ENCODE assay signal across 8 cellular contexts in genomic region chr5:141651728-141652105, GRCh38. TPM values are rescaled to one million over a fixed set of nuclear protein-coding genes. Genes with fewer than 3 reads are reported as not detected.
DNase-seq lines count a peak whose midpoint lies in the region; ATAC-seq and TF ChIP-seq lines count a peak whose summit lies in the region.

No MANE protein-coding gene starts in this region.

- H3F3A ChIP-seq in PC-9 (ENCODE audit: insufficient read depth, low read depth): peaks cover 18% of the 10 kb centered on the region
- H3F3A ChIP-seq in neural progenitor cell (ENCODE audit: low read depth): peaks cover 11% of the 10 kb centered on the region

- H3K27ac ChIP-seq in CD4-positive, alpha-beta T cell (ENCODE audit: low read depth, low read length): peak overlapping the region; percentile 26
- no peak overlapping the region for H3K27ac ChIP-seq in PC-9
- no peak overlapping the region for H3K27ac ChIP-seq in neural progenitor cell

- BruUV-seq in PC-9 (replicated peaks; lab: Mats Ljungman, UMichigan): TSS peak; percentile 90

- H3K9me3 Mint-ChIP-seq in CD4-positive, alpha-beta T cell: no peaks in the 10 kb centered on the region
- no peaks in the 10 kb centered on the region for H3K9me3 Mint-ChIP-seq in neural progenitor cell

- H3K4me2 ChIP-seq in PC-9 (peak overlapping the region; percentile 77), neural progenitor cell (peak overlapping the region; percentile 94)

- no peaks in the 10 kb centered on the region for H4K20me1 ChIP-seq in PC-9 (ENCODE audit: insufficient read depth)
- H4K20me1 ChIP-seq in neural progenitor cell (ENCODE audit: low read depth): no peaks in the 10 kb centered on the region

- H3K4me3 Mint-ChIP-seq in CD4-positive, alpha-beta T cell: peak overlapping the region; percentile 86
- H3K4me3 Mint-ChIP-seq in neural progenitor cell: peak overlapping the region; percentile 95

- peak overlapping the region; percentile 95 for H2AFZ ChIP-seq in PC-9
- H2AFZ ChIP-seq in neural progenitor cell (replicated peaks): peak overlapping the region; percentile 93

- H3K9ac ChIP-seq in neural progenitor cell: no peak overlapping the region

- H3K4me1 ChIP-seq in PC-9 (replicated peaks; ENCODE audit: insufficient read depth): peaks cover 12% of the 10 kb centered on the region
- H3K4me1 ChIP-seq in neural progenitor cell: no peaks in the 10 kb centered on the region

- peaks cover 23% of the 10 kb centered on the region for H3K36me3 Mint-ChIP-seq in CD4-positive, alpha-beta T cell (ENCODE audit: low read depth)
- H3K36me3 Mint-ChIP-seq in neural progenitor cell: peaks cover 2% of the 10 kb centered on the region

- H3K36me3 ChIP-seq in PC-9 (ENCODE audit: low read depth) (no peaks in the 10 kb centered on the region; the same call in 1 of the 2 replicates), neural progenitor cell (no peaks in the 10 kb centered on the region)

- no peaks in the 10 kb centered on the region for H3K9me3 ChIP-seq in CD4-positive, alpha-beta T cell (ENCODE audit: control insufficient read depth, low read length)
- H3K9me3 ChIP-seq in PC-9 (ENCODE audit: insufficient read depth, low read depth): no peaks in the 10 kb centered on the region
- H3K9me3 ChIP-seq in neural progenitor cell (ENCODE audit: low read depth): no peaks in the 10 kb centered on the region

- no peak for ATAC-seq in CD4-positive, alpha-beta T cell (ENCODE audit: poor library complexity)

- POLR2A ChIA-PET in CD4-positive, alpha-beta T cell (lab: Charles Lee): interaction anchor here (1.1 to 2.4 kb wide), 14 partner anchors 9 to 317 kb away, joined by 3 to 73 read pairs (median 9); partner anchors contain the start of genes ARAP3, DELE1, DIAPH1 and HDAC3
- POLR2A ChIA-PET in PC-9 (lab: Charles Lee; ENCODE audit: unreplicated experiment): interaction anchor here (0.6 to 0.7 kb wide), 2 partner anchors 16 to 514 kb away, joined by 3 to 6 read pairs; no protein-coding TSS in a partner anchor

- H3K27me3 Mint-ChIP-seq in CD4-positive, alpha-beta T cell: peaks cover 6% of the 10 kb centered on the region
- H3K27me3 Mint-ChIP-seq in neural progenitor cell (ENCODE audit: insufficient read depth, low read depth): peaks cover 3% of the 10 kb centered on the region

- no peaks in the 10 kb centered on the region for H3K79me2 ChIP-seq in PC-9 (ENCODE audit: low read depth)
- H3K79me2 ChIP-seq in neural progenitor cell (ENCODE audit: low read depth): no peaks in the 10 kb centered on the region

- CTCF ChIA-PET in CD4-positive, alpha-beta T cell (lab: Charles Lee): interaction anchor here (0.9 to 1.8 kb wide), 5 partner anchors 9 to 88 kb away, joined by 3 to 6 read pairs (median 4); partner anchors contain the start of gene DIAPH1
- CTCF ChIA-PET in PC-9 (lab: Charles Lee): no interaction called here

- no peaks in the 10 kb centered on the region for H3K9me2 ChIP-seq in PC-9 (ENCODE audit: insufficient read depth)

- H3K4me3 ChIP-seq in PC-9: peak overlapping the region; percentile 69
- peak overlapping the region; percentile 89 for H3K4me3 ChIP-seq in epithelial cell of proximal tubule (ENCODE audit: low read depth, low read length)
- peak overlapping the region; percentile 69 for H3K4me3 ChIP-seq in neural progenitor cell

- TF ChIP-seq CTCF in CD4-positive, alpha-beta T cell (IDR thresholded peaks at IDR 0.05): no peak
- no peak for TF ChIP-seq CTCF in PC-9 (conservative IDR thresholded peaks at IDR 0.05)
- no peak for TF ChIP-seq CTCF in epithelial cell of proximal tubule (conservative IDR thresholded peaks at IDR 0.05; ENCODE audit: low read depth, low read length)
- no peak for TF ChIP-seq CTCF in neural progenitor cell (IDR thresholded peaks at IDR 0.05)

- intact Hi-C loops in CD4-positive, alpha-beta T cell (cut with DNase I, micrococcal nuclease): no loop called here
- intact Hi-C loops in PC-9 (cut with micrococcal nuclease; ENCODE audit: unreplicated experiment): loop anchor here (1.0 kb wide), 1 partner anchor 13 kb away; no protein-coding TSS in a partner anchor

- peaks cover 38% of the 10 kb centered on the region for H3K4me1 Mint-ChIP-seq in CD4-positive, alpha-beta T cell (ENCODE audit: low read depth)
- H3K4me1 Mint-ChIP-seq in neural progenitor cell: peaks cover 10% of the 10 kb centered on the region

- DNase-seq in CD4-positive, alpha-beta T cell: no peak
- no peak for DNase-seq in PC-9
- DNase-seq in epithelial cell of proximal tubule (ENCODE audit: low read depth): no peak
- DNase-seq in neural progenitor cell (ENCODE audit: low spot score): no peak
- DNase-seq in LoVo (ENCODE audit: low spot score): no peak
- DNase-seq in D341Med (ENCODE audit: low spot score): no peak
- DNase-seq in stimulated activated CD4-positive, alpha-beta T cell treated with anti-CD3 and anti-CD28 coated beads, Interleukin-4, amount 100 ng/mL, for 1 hour: no peak
- no peak for DNase-seq in effector CD8-positive, alpha-beta T cell (lab: John Stamatoyannopoulos, UW)

- H3K27ac Mint-ChIP-seq in CD4-positive, alpha-beta T cell: peak overlapping the region; percentile 54
- no peak overlapping the region for H3K27ac Mint-ChIP-seq in neural progenitor cell

- H3K27me3 ChIP-seq in CD4-positive, alpha-beta T cell (ENCODE audit: control insufficient read depth, insufficient read depth, low read length): no peaks in the 10 kb centered on the region
- H3K27me3 ChIP-seq in PC-9 (ENCODE audit: insufficient read depth, low read depth) (no peaks in the 10 kb centered on the region), neural progenitor cell (peaks cover 6% of the 10 kb centered on the region)

RNA-seq across cellular contexts. Expression of gene FCHSD1, which starts 0.5 kb away (rescaled TPM):
- total RNA-seq in CD4-positive, alpha-beta T cell: 10 to 100 TPM; 79.8 to 86.8 TPM
- total RNA-seq in PC-9 (2021) (36.4 and 36.6 TPM in 2 replicates), epithelial cell of proximal tubule (15.7 and 43.1 TPM in 2 replicates), neural progenitor cell (ENCODE audit: low replicate concordance) (8.7 and 17.6 TPM in 2 replicates)

RNA-seq across cellular contexts. Expression of gene RELL2, which starts 14.9 kb away (rescaled TPM):
- total RNA-seq in CD4-positive, alpha-beta T cell: 10 to 100 TPM; 10.9 to 11.4 TPM
- total RNA-seq in PC-9 (2021) (3.3 and 5.0 TPM in 2 replicates), epithelial cell of proximal tubule (3.3 and 10.3 TPM in 2 replicates), neural progenitor cell (ENCODE audit: low replicate concordance) (0.30 and 3.9 TPM in 2 replicates)

RNA-seq across cellular contexts. Expression of gene HDAC3, which starts 15.1 kb away (rescaled TPM):
- 10 to 100 TPM; 51.1 to 52.7 TPM for total RNA-seq in CD4-positive, alpha-beta T cell
- 76.0 and 87.0 TPM in 2 replicates for total RNA-seq in PC-9 (2021)
- total RNA-seq in epithelial cell of proximal tubule: 55.2 and 64.8 TPM in 2 replicates
- 57.3 and 83.2 TPM in 2 replicates for total RNA-seq in neural progenitor cell (ENCODE audit: low replicate concordance)

RNA-seq across cellular contexts. Expression of gene ARAP3, which starts 30.3 kb away (rescaled TPM):
- total RNA-seq in CD4-positive, alpha-beta T cell: under 1 TPM; 0.30 to 0.31 TPM
- 25.8 and 28.0 TPM in 2 replicates for total RNA-seq in PC-9 (2021)
- total RNA-seq in epithelial cell of proximal tubule: 7.1 and 11.3 TPM in 2 replicates
- 7.6 and 17.0 TPM in 2 replicates for total RNA-seq in neural progenitor cell (ENCODE audit: low replicate concordance)

RNA-seq across cellular contexts. Expression of gene DIAPH1, which starts 32.9 kb away (rescaled TPM):
- total RNA-seq in CD4-positive, alpha-beta T cell: 100 to 1,000 TPM; 159 to 161 TPM
- total RNA-seq in PC-9 (2021): 148 and 157 TPM in 2 replicates
- 94.0 and 101 TPM in 2 replicates for total RNA-seq in epithelial cell of proximal tubule
- 20.4 and 30.8 TPM in 2 replicates for total RNA-seq in neural progenitor cell (ENCODE audit: low replicate concordance)
